ENCODE assay signal across 14 cellular contexts in genomic region chr1:167474191-167474641, GRCh38. TPM values are rescaled to one million over a fixed set of nuclear protein-coding genes. Genes with fewer than 3 reads are reported as not detected.
A peak's percentile ranks its signal among the peaks of the same experiment; 100 is the strongest.
DNase-seq lines count a peak whose midpoint lies in the region; ATAC-seq and TF ChIP-seq lines count a peak whose summit lies in the region.
"Had no signal": no experiment of that assay in that cellular context is flagged by ENCODE, and none has a peak within 500 bp of the region (broad histone marks: within the 10 kb centered on the region; RNA-seq: fewer than 3 reads in every experiment).

No MANE protein-coding gene starts in this region.

- H3K9me3 Mint-ChIP-seq in activated naive CD4-positive, alpha-beta T cell treated with anti-CD3 and anti-CD28 coated beads, Interleukin-2, amount 50 U/mL, for 72 hours = no peaks in the 10 kb centered on the region
- H3K9me3 Mint-ChIP-seq in progenitor cell of endocrine pancreas (ENCODE audit: low read depth) = no peaks in the 10 kb centered on the region

- peaks cover 5% of the 10 kb centered on the region for H3K27me3 Mint-ChIP-seq in progenitor cell of endocrine pancreas

- no peak for TF ChIP-seq CTCF in GM20000 (IDR thresholded peaks at IDR 0.05; ENCODE audit: extremely low read depth, missing control alignments)
- no peak for TF ChIP-seq CTCF in foreskin fibroblast (IDR thresholded peaks at IDR 0.05; ENCODE audit: low read depth, low read length)
- TF ChIP-seq CTCF in progenitor cell of endocrine pancreas (IDR thresholded peaks at IDR 0.05; ENCODE audit: unreplicated experiment) = no peak

- H3K4me1 Mint-ChIP-seq in progenitor cell of endocrine pancreas (ENCODE audit: low read depth) = peaks cover 2% of the 10 kb centered on the region

- peak overlapping the region; percentile 78 to 85 for H3K27ac Mint-ChIP-seq in activated naive CD4-positive, alpha-beta T cell treated with anti-CD3 and anti-CD28 coated beads, Interleukin-2, amount 50 U/mL, for 72 hours
- H3K27ac Mint-ChIP-seq in progenitor cell of endocrine pancreas = no peak overlapping the region

- peaks cover 11 to 44% of the 10 kb centered on the region in 2 donors for H3K36me3 Mint-ChIP-seq in activated naive CD4-positive, alpha-beta T cell treated with anti-CD3 and anti-CD28 coated beads, Interleukin-2, amount 50 U/mL, for 72 hours
- H3K36me3 Mint-ChIP-seq in progenitor cell of endocrine pancreas (ENCODE audit: insufficient read depth) = no peaks in the 10 kb centered on the region

- ATAC-seq in activated naive CD4-positive, alpha-beta T cell treated with anti-CD3 and anti-CD28 coated beads, Interleukin-2, amount 50 U/mL, for 72 hours = peak; percentile 68

- H3K4me3 Mint-ChIP-seq in progenitor cell of endocrine pancreas (ENCODE audit: low read depth) = no peak overlapping the region

- peak overlapping the region; percentile 46 for H3K4me3 ChIP-seq in Jurkat, Clone E6-1 (ENCODE audit: low read length)
- no peak overlapping the region for H3K4me3 ChIP-seq in foreskin fibroblast (ENCODE audit: low read depth in 1 of 2, low read length in 2 of 2)
- H3K4me3 ChIP-seq: smooth muscle cell had no signal

- DNase-seq in Jurkat, Clone E6-1 (ENCODE audit: low read depth, low spot score) = peak; percentile 98
- DNase-seq in activated CD4-positive, alpha-beta T cell treated with anti-CD3 and anti-CD28 coated beads for 48 hours = peak; percentile 65
- DNase-seq in activated naive CD4-positive, alpha-beta T cell treated with anti-CD3 and anti-CD28 coated beads, Interleukin-2, amount 50 U/mL, for 72 hours (ENCODE audit: low spot score in 2 of 2) = no peak
- peak; percentile 63 for DNase-seq in stimulated activated CD4-positive, alpha-beta T cell treated with anti-CD3 and anti-CD28 coated beads, Interleukin-2, amount 100 ng/mL, for 4 hours (ENCODE audit: low read depth)
- DNase-seq in GM20000 (ENCODE audit: low spot score) (no peak), foreskin fibroblast (no peak), progenitor cell of endocrine pancreas (ENCODE audit: low spot score, unreplicated experiment) (no peak), A172 (ENCODE audit: low spot score) (no peak)
- DNase-seq: GDM1, NCI-H2081 treated with DMSO at 0.1 percent for 48 hours had no signal

RNA-seq across cellular contexts. Expression of gene CD247, which starts 44.1 kb away (rescaled TPM):
- polyA plus RNA-seq in Jurkat, Clone E6-1 (2012; ENCODE audit: insufficient read depth, insufficient read length) = 109 TPM
- total RNA-seq in activated naive CD4-positive, alpha-beta T cell treated with anti-CD3 and anti-CD28 coated beads, Interleukin-2, amount 50 U/mL, for 72 hours = 100 to 1,000 TPM; 118 to 158 TPM
- not detected in 2 replicates for total RNA-seq in progenitor cell of endocrine pancreas
- 0.26 TPM in 1 of 2 replicates, not detected in the other for total RNA-seq in A172 (2014; rRNA removed; shearing (Covaris generic))
- total RNA-seq: epithelial cell of proximal tubule had no signal
- polyA plus RNA-seq: BJ, neural cell, smooth muscle cell had no signal

Comparison
In these comparisons a context has a peak if more than half of its experiments do, and no peak if none do; other contexts are left out.
1. DNase-seq: peak in Jurkat, Clone E6-1 (single experiment), activated CD4-positive, alpha-beta T cell treated with anti-CD3 and anti-CD28 coated beads for 48 hours (single experiment) and stimulated activated CD4-positive, alpha-beta T cell treated with anti-CD3 and anti-CD28 coated beads, Interleukin-2, amount 100 ng/mL, for 4 hours (single experiment); none in activated naive CD4-positive, alpha-beta T cell treated with anti-CD3 and anti-CD28 coated beads, Interleukin-2, amount 50 U/mL, for 72 hours (0 of 2), GM20000 (single experiment), foreskin fibroblast (0 of 2), progenitor cell of endocrine pancreas (single experiment) and A172 (single experiment).
2. RNA of gene CD247, which starts 44.1 kb away (total RNA-seq): 118 to 158 TPM in activated naive CD4-positive, alpha-beta T cell treated with anti-CD3 and anti-CD28 coated beads, Interleukin-2, amount 50 U/mL, for 72 hours; not detected in progenitor cell of endocrine pancreas and 0.26 TPM in A172; every median in the first group is over 10 times any median in the second.